Comparison of ENCODE assay signal across 26 cellular contexts in genomic region chr15:50872832-50873231, GRCh38.
"Had no signal": no experiment of that assay in that cellular context is flagged by ENCODE, and none has a peak within 500 bp of the region (broad histone marks: within the 10 kb centered on the region; RNA-seq: fewer than 3 reads in every experiment).

No MANE protein-coding gene starts in this region.

- H3K27ac ChIP-seq: SK-N-MC, VCaP had no signal

- ATAC-seq: activated T-helper 17 cell treated with anti-CD3 and anti-CD28 coated beads, Interleukin-2, amount 50 U/mL, for 72 hours; Panc1; Right ventricle myocardium inferior; T-cell had no signal

- DNase-seq: activated CD4-positive, alpha-beta memory T cell treated with anti-CD3 and anti-CD28 coated beads for 36 hours; activated CD4-positive, alpha-beta T cell treated with anti-CD3 and anti-CD28 coated beads, Interleukin-2, amount 10 ng/mL, durations not matched to agents 7 days and 5 days; activated CD4-positive, CD25-positive, alpha-beta regulatory T cell; activated gamma-delta T cell; activated naive CD4-positive, alpha-beta T cell treated with anti-CD3 and anti-CD28 coated beads for 36 hours; activated T-cell treated with anti-CD3 and anti-CD28 coated beads for 4 hours; activated T-cell treated with anti-CD3 and anti-CD28 coated beads, Interleukin-2, amount 50 U/mL, for 48 hours; amygdala; MM.1S; NCI-H1105; NCI-H1436; NCI-H1694 treated with DMSO at 0.1 percent for 48 hours; NCI-H2029 treated with DMSO at 0.1 percent for 48 hours; NCI-H510A treated with DMSO at 0.1 percent for 48 hours; NCI-H69; NK-92 treated with Interleukin-12 subunit alpha and Interleukin-12 subunit beta, amount 100 ng/mL, for 24 hours; OCI-M1; RPMI8226; T-cell; T-helper 2 cell had no signal

- H3K4me3 ChIP-seq: SK-N-MC had no signal

- FAIRE-seq: astrocyte had no signal
